ENCODE assay signal across 8 cellular contexts in the genomic region with DNA sequence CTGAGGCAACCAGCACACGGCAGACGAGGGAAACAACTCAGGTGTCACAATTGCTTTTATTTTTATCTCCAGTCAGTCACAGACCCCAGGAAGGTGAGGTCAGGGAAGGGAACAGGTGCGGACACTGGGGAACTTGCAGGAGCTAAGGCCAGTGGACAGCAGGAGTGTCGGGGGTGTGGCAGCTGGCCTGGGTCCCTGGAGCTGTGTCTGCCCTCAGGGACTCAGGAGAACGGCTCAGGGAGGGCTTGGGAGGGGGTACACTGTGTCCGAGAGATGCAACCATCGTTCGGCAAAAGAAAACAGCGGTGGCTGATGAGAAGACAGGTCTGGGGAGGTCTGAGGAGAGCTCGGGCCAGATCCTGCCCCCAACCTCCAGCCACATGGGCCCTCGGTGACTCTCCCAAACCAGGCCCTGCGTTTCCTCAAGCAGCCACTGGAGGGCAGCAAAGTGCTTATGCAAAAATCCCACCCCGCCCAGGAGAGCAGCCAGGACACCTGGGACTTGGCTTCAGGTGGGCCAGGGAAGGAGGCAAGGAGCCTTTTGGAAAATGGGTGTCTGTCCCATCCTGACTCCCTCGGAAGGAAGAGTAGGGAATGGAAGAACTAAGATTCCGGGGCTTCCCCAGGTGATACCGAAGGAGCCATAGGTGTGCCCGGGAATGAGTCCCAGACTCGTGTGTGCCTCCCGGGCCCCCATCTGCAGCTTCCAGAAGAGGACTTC. TPM values are rescaled to one million over a fixed set of nuclear protein-coding genes. Genes with fewer than 3 reads are reported as not detected.
DNase-seq lines count a peak whose midpoint lies in the region; ATAC-seq and TF ChIP-seq lines count a peak whose summit lies in the region.

No MANE protein-coding gene starts in this region.

- TF ChIP-seq CTCF in LNCAP (IDR thresholded peaks at IDR 0.05), result peak; percentile 95
- TF ChIP-seq CTCF in right atrium auricular region (IDR thresholded peaks at IDR 0.05), result peak; percentile 92 to 99

- intact Hi-C loops in sciatic nerve (cut with DNase I), result loop anchor here (10.0 kb wide), 1 partner anchor 188 kb away; a partner anchor contains a TSS

- no peaks in the 10 kb centered on the region for H3K27me3 ChIP-seq in right atrium auricular region

- no peaks in the 10 kb centered on the region for H3K9me3 ChIP-seq in right atrium auricular region

- H3K27ac ChIP-seq in right atrium auricular region, result no peak overlapping the region

- H3K4me3 ChIP-seq in right atrium auricular region, result no peak overlapping the region

- peak; percentile 70 for DNase-seq in ELR (ENCODE audit: low read depth)
- peak; percentile 54 for DNase-seq in T follicular helper cell (ENCODE audit: low read depth)
- peak; percentile 37 for DNase-seq in amniotic epithelial cell (ENCODE audit: low read depth)
- peak; percentile 83 for DNase-seq in right atrium auricular region (ENCODE audit: low spot score)
- DNase-seq in sciatic nerve (ENCODE audit: low spot score), result peak; percentile 87

- peaks cover 7 to 35% of the 10 kb centered on the region in 2 donors for H3K4me1 ChIP-seq in right atrium auricular region

- no peaks in the 10 kb centered on the region for H3K36me3 ChIP-seq in right atrium auricular region

- ATAC-seq in sciatic nerve (peak; percentile 48), HG02763 (IDR thresholded peaks at IDR 0.05; ENCODE audit: unreplicated experiment) (no peak), GM19351 (IDR thresholded peaks at IDR 0.05; ENCODE audit: unreplicated experiment) (no peak)

RNA-seq across cellular contexts. Expression of a gene that starts 24.1 kb away (rescaled TPM):
- 1 to 10 TPM; 1.8 to 2.0 TPM for total RNA-seq in right atrium auricular region
- 3.9 TPM for total RNA-seq in sciatic nerve

RNA-seq across cellular contexts. Expression of a gene that starts 36.7 kb away (rescaled TPM):
- total RNA-seq in right atrium auricular region (1 to 10 TPM; 4.6 to 9.8 TPM), sciatic nerve (107 TPM)

RNA-seq across cellular contexts. Expression of a gene that starts 38.8 kb away (rescaled TPM):
- total RNA-seq in right atrium auricular region (10 to 100 TPM; 18.6 to 18.7 TPM), sciatic nerve (38.2 TPM)

Comparison
In these comparisons a context has a peak if more than half of its experiments do, and no peak if none do; other contexts are left out.
1. DNase-seq: peak in every context shown above with its lines; median percentile 87 in sciatic nerve; 83 in right atrium auricular region; 70 in ELR; 54 in T follicular helper cell; 37 in amniotic epithelial cell.
2. RNA of a gene that starts 36.7 kb away (total RNA-seq): 107 TPM in sciatic nerve (single experiment); 4.6 to 9.8 TPM in right atrium auricular region; every median in the first group is over 10 times any median in the second.